6 cellular contexts compared by ENCODE assay signal in genomic region chr17:44069974-44070454, GRCh38. TPM values are rescaled to one million over a fixed set of nuclear protein-coding genes. Genes with fewer than 3 reads are reported as not detected.
A peak's percentile ranks its signal among the peaks of the same experiment; 100 is the strongest.
DNase-seq lines count a peak whose midpoint lies in the region; ATAC-seq and TF ChIP-seq lines count a peak whose summit lies in the region.

No MANE protein-coding gene starts in this region.

- DNase-seq in AG09309 (ENCODE audit: low read depth) (no peak), astrocyte of the cerebellum (ENCODE audit: low read depth) (no peak), natural killer cell (no peak), cortex of kidney (lab: John Stamatoyannopoulos, UW) (no peak)

- intact Hi-C loops in natural killer cell (cut with micrococcal nuclease), result loop anchor here (5.0 kb wide), 1 partner anchor 52 kb away; the partner anchor contains the start of gene HDAC5

- H3K9me3 Mint-ChIP-seq in natural killer cell, result no peaks in the 10 kb centered on the region

- no peaks in the 10 kb centered on the region for H3K36me3 Mint-ChIP-seq in natural killer cell

- H3K27me3 Mint-ChIP-seq in natural killer cell (ENCODE audit: low read depth in 2 of 2), result no peaks in the 10 kb centered on the region

- TF ChIP-seq CTCF in AG09309 (IDR thresholded peaks at IDR 0.05; ENCODE audit: control insufficient read depth, insufficient read depth, low read depth, low read length, missing control alignments), result no peak
- TF ChIP-seq CTCF in astrocyte of the cerebellum (IDR thresholded peaks at IDR 0.05; ENCODE audit: low read depth, low read length, missing control alignments), result no peak
- no peak for TF ChIP-seq CTCF in natural killer cell (IDR thresholded peaks at IDR 0.05)

- peak overlapping the region; percentile 95 for H3K4me3 Mint-ChIP-seq in natural killer cell

- H3K4me3 ChIP-seq in AG09309 (ENCODE audit: control insufficient read depth, low read depth, low read length), result peak overlapping the region; percentile 63
- H3K4me3 ChIP-seq in astrocyte of the cerebellum (ENCODE audit: low read depth, low read length), result peak overlapping the region; percentile 65

- in situ Hi-C loops in astrocyte of the cerebellum (cut with HindIII; ENCODE audit: low sequenced_read_pairs), result no loop called here

- peak overlapping the region; percentile 93 for H3K27ac Mint-ChIP-seq in natural killer cell

- H3K4me1 Mint-ChIP-seq in natural killer cell, result peaks cover 41 to 43% of the 10 kb centered on the region in 2 donors

- ATAC-seq in HG03045 (IDR thresholded peaks at IDR 0.05; ENCODE audit: unreplicated experiment) (peak; percentile 3), natural killer cell (no peak), GM21423 (IDR thresholded peaks at IDR 0.05; ENCODE audit: unreplicated experiment) (no peak)

RNA-seq across cellular contexts. Expression of gene G6PC3, which starts 0.5 kb away (rescaled TPM):
- total RNA-seq in natural killer cell, result 10 to 100 TPM; 18.2 to 21.7 (median 20.6) TPM

RNA-seq across cellular contexts. Expression of gene LSM12, which starts 3.5 kb away (rescaled TPM):
- 10 to 100 TPM; 46.9 to 54.0 (median 51.8) TPM for total RNA-seq in natural killer cell

RNA-seq across cellular contexts. Expression of gene HDAC5, which starts 53.4 kb away (rescaled TPM):
- total RNA-seq in natural killer cell, result 100 to 1,000 TPM in 1 of 3 donors, 10 to 100 TPM in 2; 79.2 to 100 (median 91.9) TPM

RNA-seq across cellular contexts. Expression of gene TMEM101, which starts 55.3 kb away (rescaled TPM):
- 10 to 100 TPM; 11.3 to 13.9 (median 11.5) TPM for total RNA-seq in natural killer cell
